8 cellular contexts compared by ENCODE assay signal in the genomic region with DNA sequence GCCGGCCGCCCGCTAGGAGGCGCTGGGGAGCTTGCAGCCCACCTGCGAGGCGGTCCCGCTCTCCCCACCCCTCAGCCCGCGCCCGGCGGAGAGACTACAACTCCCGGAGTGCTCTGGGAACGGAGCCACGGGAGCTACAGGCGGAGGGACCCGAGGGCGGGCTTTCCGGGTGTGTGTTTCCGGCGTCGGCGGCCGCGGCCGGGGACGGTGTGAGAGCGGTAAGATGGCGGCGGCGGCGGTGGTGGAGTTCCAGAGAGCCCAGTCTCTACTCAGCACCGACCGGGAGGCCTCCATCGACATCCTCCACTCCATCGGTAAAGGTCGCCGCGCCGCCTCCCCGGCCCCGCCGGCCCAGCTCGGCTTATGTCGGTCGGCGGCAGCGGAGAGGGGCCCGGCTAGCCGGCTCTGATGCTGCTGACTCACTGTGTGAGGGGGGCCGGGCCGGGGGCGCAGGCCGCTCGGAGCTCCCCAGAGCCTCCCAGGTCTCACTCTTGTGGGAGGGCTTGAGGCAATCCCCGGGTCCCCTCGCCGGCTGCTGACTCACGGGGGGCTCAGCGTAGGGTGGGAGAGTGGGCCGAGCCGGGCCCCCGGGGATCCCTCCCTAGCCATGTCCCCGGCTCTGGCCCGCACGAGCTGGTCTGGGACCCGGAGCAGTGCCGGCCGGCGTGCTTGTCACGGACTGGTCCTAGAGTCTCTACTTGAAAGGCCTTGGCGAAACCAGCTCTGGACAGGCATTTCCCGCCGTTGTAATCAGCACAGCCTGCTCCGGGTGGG. TPM values are rescaled to one million over a fixed set of nuclear protein-coding genes. Genes with fewer than 3 reads are reported as not detected.
DNase-seq lines count a peak whose midpoint lies in the region; ATAC-seq and TF ChIP-seq lines count a peak whose summit lies in the region.

A gene (plus strand): TSS at position 210 of the 774 bp plus-strand sequence. CDS start 14 bp downstream, at position 224.

- no peaks in the 10 kb centered on the region for H3K27me3 ChIP-seq in left ventricle myocardium inferior (ENCODE audit: low read depth)
- H3K27me3 ChIP-seq in prostate gland (replicated peaks; ENCODE audit: insufficient read depth) = no peaks in the 10 kb centered on the region

- H3K4me1 ChIP-seq in left ventricle myocardium inferior = peaks cover 46% of the 10 kb centered on the region
- peaks cover 5% of the 10 kb centered on the region for H3K4me1 ChIP-seq in prostate gland (replicated peaks)
- no peaks in the 10 kb centered on the region for H3K4me1 ChIP-seq in urinary bladder (ENCODE audit: insufficient read depth)

- under 1% methylated on average over 59 of the region's 74 CpGs for WGBS in prostate gland
- WGBS in urinary bladder = under 1% methylated on average over 74 of the region's 74 CpGs

- H3K9me3 ChIP-seq in T-helper 17 cell (ENCODE audit: control insufficient read depth, low read length, poor library complexity, severe bottlenecking) (no peaks in the 10 kb centered on the region), left ventricle myocardium inferior (replicated peaks) (no peaks in the 10 kb centered on the region), prostate gland (no peaks in the 10 kb centered on the region)

- in situ Hi-C loops in GM13977 (cut with MboI; ENCODE audit: low pct_unique_long_range_greater_than_20kb, low sequenced_read_pairs, unreplicated experiment) = no loop called here

- H3K36me3 ChIP-seq in left ventricle myocardium inferior (peaks cover 28% of the 10 kb centered on the region), prostate gland (peaks cover 2 to 12% of the 10 kb centered on the region in 2 donors), urinary bladder (ENCODE audit: insufficient read depth) (no peaks in the 10 kb centered on the region)

- peak within 1 kb of the TSS; percentile 86 for H3K27ac ChIP-seq in left ventricle myocardium inferior (replicated peaks)
- peak within 1 kb of the TSS; percentile 78 to 83 for H3K27ac ChIP-seq in prostate gland
- peak within 1 kb of the TSS; percentile 65 for H3K27ac ChIP-seq in urinary bladder (ENCODE audit: low read depth)

- ATAC-seq in HG02884 (IDR thresholded peaks at IDR 0.05; ENCODE audit: unreplicated experiment) (peak; percentile 86), T-helper 17 cell (peak; percentile 97)

- H3K4me3 Mint-ChIP-seq in T-helper 17 cell = peak within 1 kb of the TSS; percentile 94

- TF ChIP-seq POLR2A in prostate gland (IDR thresholded peaks at IDR 0.05) = peak; percentile 68

- H3K4me1 Mint-ChIP-seq in T-helper 17 cell = peaks cover 32% of the 10 kb centered on the region

- DNase-seq in GM13977 (ENCODE audit: low spot score) (peak; percentile 98), NCI-H1694 (lab: John Stamatoyannopoulos, UW) (peak; percentile 97), T-helper 17 cell (peak; percentile 99 to 100 (median 100)), amygdala (lab: John Stamatoyannopoulos, UW) (peak; percentile 69 to 97 (median 92)), left ventricle myocardium inferior (peak; percentile 99), prostate gland (ENCODE audit: low spot score) (peak; percentile 97)

- H3K27me3 Mint-ChIP-seq in T-helper 17 cell = no peaks in the 10 kb centered on the region

- peak within 1 kb of the TSS; percentile 99 for H3K4me3 ChIP-seq in left ventricle myocardium inferior
- peak within 1 kb of the TSS; percentile 91 to 95 for H3K4me3 ChIP-seq in prostate gland
- H3K4me3 ChIP-seq in urinary bladder (ENCODE audit: low read depth, low read length) = peak within 1 kb of the TSS; percentile 93

- H3K36me3 Mint-ChIP-seq in T-helper 17 cell (ENCODE audit: low read depth) = peaks cover 2% of the 10 kb centered on the region

- TF ChIP-seq CTCF in GM13977 (IDR thresholded peaks at IDR 0.05; ENCODE audit: extremely low read depth, insufficient read depth, missing control alignments) = peak; percentile 94
- TF ChIP-seq CTCF in left ventricle myocardium inferior (IDR thresholded peaks at IDR 0.05; ENCODE audit: borderline replicate concordance) = peak; percentile 96
- TF ChIP-seq CTCF in prostate gland (IDR thresholded peaks at IDR 0.05) = peak; percentile 62 to 89 (median 86)

- intact Hi-C loops in left ventricle myocardium inferior (cut with micrococcal nuclease) = no loop called here
- intact Hi-C loops in prostate gland (cut with DNase I) = no loop called here

- peak within 1 kb of the TSS; percentile 91 for H3K27ac Mint-ChIP-seq in T-helper 17 cell

RNA-seq across cellular contexts. Expression of the gene that starts here (rescaled TPM):
- 10 to 100 TPM; 66.1 to 81.7 TPM for total RNA-seq in T-helper 17 cell
- total RNA-seq in left ventricle myocardium inferior = 63.7 TPM
- total RNA-seq in prostate gland = 10 to 100 TPM; 47.4 to 53.3 TPM
- 49.0 TPM for total RNA-seq in urinary bladder
- 37.7 TPM for polyA plus RNA-seq in urinary bladder

Comparison
In these comparisons a context has a peak if more than half of its experiments do, and no peak if none do; other contexts are left out.
1. Peak in every context shown above with its lines: DNase-seq, ATAC-seq, H3K4me3 ChIP-seq and H3K27ac ChIP-seq.